Comparison of ENCODE assay signal across 1 cellular context in the genomic region with DNA sequence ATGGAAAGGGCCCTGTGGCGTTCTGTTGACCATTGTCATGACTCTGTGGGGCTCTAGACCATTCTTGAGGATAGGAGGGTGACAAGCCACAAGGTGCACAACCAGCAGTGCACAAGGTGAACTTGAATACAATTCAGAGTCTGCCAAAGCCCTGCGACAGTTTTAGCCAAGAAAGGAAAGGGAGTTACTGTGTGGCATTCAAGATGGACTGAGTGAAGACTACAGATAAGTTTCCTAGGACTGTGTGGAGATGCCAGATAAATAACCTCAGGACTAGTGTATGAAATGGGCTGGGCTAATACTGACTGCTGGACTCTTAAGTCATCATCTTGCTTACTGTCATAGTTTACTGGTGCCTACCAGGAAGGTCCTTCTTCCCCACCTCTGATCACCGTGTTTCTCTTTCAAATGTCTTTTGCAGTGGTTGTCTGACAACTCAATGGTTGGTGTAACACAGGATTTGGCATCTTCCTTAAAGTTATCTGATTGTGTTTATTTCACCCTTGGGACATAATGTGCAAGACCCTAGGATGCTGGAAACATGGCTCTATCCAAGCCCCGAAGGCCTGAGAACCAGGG.
A peak's percentile ranks its signal among the peaks of the same experiment; 100 is the strongest.
TF ChIP-seq lines count a peak whose summit lies in the region.

No MANE protein-coding gene starts in this region.

TF ChIP-seq in K562, 482 proteins besides CTCF, POLR2A, EP300 and RAD21 (continued from another document and continues in another):
- no peak for TF ChIP-seq TEAD2 (tag; IDR thresholded peaks at IDR 0.05)
- TF ChIP-seq ZSCAN32 (CRISPR knock-in tag; IDR thresholded peaks at IDR 0.05) = no peak
- no peak for TF ChIP-seq ZNF124 (CRISPR knock-in tag; IDR thresholded peaks at IDR 0.05)
- TF ChIP-seq CBX5 (IDR thresholded peaks at IDR 0.05; ENCODE audit: borderline replicate concordance, low read depth) = no peak
- TF ChIP-seq RBM39 (optimal IDR thresholded peaks at IDR 0.05; ENCODE audit: low read depth, low read length) = no peak
- TF ChIP-seq, protein P1, sequence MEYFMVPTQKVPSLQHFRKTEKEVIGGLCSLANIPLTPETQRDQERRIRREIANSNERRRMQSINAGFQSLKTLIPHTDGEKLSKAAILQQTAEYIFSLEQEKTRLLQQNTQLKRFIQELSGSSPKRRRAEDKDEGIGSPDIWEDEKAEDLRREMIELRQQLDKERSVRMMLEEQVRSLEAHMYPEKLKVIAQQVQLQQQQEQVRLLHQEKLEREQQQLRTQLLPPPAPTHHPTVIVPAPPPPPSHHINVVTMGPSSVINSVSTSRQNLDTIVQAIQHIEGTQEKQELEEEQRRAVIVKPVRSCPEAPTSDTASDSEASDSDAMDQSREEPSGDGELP (CRISPR knock-in tag; IDR thresholded peaks at IDR 0.05; ENCODE audit: borderline replicate concordance) = 0 out of 2 replicates have a peak, but pooled peaks have one; percentile 2
- TF ChIP-seq, protein P2, sequence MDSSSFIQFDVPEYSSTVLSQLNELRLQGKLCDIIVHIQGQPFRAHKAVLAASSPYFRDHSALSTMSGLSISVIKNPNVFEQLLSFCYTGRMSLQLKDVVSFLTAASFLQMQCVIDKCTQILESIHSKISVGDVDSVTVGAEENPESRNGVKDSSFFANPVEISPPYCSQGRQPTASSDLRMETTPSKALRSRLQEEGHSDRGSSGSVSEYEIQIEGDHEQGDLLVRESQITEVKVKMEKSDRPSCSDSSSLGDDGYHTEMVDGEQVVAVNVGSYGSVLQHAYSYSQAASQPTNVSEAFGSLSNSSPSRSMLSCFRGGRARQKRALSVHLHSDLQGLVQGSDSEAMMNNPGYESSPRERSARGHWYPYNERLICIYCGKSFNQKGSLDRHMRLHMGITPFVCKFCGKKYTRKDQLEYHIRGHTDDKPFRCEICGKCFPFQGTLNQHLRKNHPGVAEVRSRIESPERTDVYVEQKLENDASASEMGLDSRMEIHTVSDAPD (CRISPR knock-in tag; IDR thresholded peaks at IDR 0.05) = no peak
- no peak for TF ChIP-seq SMAD1 (IDR thresholded peaks at IDR 0.05; ENCODE audit: low read depth, low read length, partially characterized antibody)
- peak in 1 of 2 experiments; percentile 87; a peak in 2 of 4 replicates for TF ChIP-seq TEAD1 (CRISPR knock-in tag; IDR thresholded peaks at IDR 0.05)
- TF ChIP-seq, protein P3, sequence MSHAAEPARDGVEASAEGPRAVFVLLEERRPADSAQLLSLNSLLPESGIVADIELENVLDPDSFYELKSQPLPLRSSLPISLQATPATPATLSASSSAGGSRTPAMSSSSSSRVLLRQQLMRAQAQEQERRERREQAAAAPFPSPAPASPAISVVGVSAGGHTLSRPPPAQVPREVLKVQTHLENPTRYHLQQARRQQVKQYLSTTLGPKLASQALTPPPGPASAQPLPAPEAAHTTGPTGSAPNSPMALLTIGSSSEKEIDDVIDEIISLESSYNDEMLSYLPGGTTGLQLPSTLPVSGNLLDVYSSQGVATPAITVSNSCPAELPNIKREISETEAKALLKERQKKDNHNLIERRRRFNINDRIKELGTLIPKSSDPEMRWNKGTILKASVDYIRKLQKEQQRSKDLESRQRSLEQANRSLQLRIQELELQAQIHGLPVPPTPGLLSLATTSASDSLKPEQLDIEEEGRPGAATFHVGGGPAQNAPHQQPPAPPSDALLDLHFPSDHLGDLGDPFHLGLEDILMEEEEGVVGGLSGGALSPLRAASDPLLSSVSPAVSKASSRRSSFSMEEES (CRISPR knock-in tag; IDR thresholded peaks at IDR 0.05) = no peak
- TF ChIP-seq ZNF143 (CRISPR knock-in tag; IDR thresholded peaks at IDR 0.05) = no peak
- TF ChIP-seq, protein P4, sequence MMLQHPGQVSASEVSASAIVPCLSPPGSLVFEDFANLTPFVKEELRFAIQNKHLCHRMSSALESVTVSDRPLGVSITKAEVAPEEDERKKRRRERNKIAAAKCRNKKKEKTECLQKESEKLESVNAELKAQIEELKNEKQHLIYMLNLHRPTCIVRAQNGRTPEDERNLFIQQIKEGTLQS (IDR thresholded peaks at IDR 0.05) = peak; percentile 43; the same call in 1 of the 2 replicates
- TF ChIP-seq, protein P4 (CRISPR knock-in tag; conservative IDR thresholded peaks at IDR 0.05) = no peak; the same call in 1 of the 2 replicates
- no peak for TF ChIP-seq ILF3 (IDR thresholded peaks at IDR 0.05; ENCODE audit: borderline replicate concordance)
- no peak for TF ChIP-seq ZNF384 (IDR thresholded peaks at IDR 0.05; ENCODE audit: low read depth, low read length)
- TF ChIP-seq MTA1 (IDR thresholded peaks at IDR 0.05; ENCODE audit: borderline replicate concordance) = peak; percentile 64
- peak; percentile 76 to 89 for TF ChIP-seq KDM1A (IDR thresholded peaks at IDR 0.05)
- TF ChIP-seq RB1 (IDR thresholded peaks at IDR 0.05; ENCODE audit: low read depth) = 0 out of 2 replicates have a peak, but pooled peaks have one; percentile 19
- TF ChIP-seq, protein P5, sequence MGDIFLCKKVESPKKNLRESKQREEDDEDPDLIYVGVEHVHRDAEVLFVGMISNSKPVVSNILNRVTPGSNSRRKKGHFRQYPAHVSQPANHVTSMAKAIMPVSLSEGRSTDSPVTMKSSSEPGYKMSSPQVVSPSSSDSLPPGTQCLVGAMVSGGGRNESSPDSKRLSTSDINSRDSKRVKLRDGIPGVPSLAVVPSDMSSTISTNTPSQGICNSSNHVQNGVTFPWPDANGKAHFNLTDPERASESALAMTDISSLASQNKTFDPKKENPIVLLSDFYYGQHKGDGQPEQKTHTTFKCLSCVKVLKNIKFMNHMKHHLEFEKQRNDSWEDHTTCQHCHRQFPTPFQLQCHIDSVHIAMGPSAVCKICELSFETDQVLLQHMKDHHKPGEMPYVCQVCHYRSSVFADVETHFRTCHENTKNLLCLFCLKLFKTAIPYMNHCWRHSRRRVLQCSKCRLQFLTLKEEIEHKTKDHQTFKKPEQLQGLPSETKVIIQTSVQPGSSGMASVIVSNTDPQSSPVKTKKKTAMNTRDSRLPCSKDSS (IDR thresholded peaks at IDR 0.05; ENCODE audit: low read depth, partially characterized antibody) = no peak
- TF ChIP-seq ZNF551 (CRISPR knock-in tag; IDR thresholded peaks at IDR 0.05) = no peak
- TF ChIP-seq ETV5 (CRISPR knock-in tag; IDR thresholded peaks at IDR 0.05; ENCODE audit: low read depth) = peak; percentile 17; the same call in 1 of the 2 replicates
- TF ChIP-seq POU5F1 (IDR thresholded peaks at IDR 0.05; ENCODE audit: borderline replicate concordance, low read depth, low read length, partially characterized antibody) = no peak
- TF ChIP-seq MEF2A (IDR thresholded peaks at IDR 0.05; ENCODE audit: control insufficient read depth, low read depth, low read length) = 0 out of 2 replicates have a peak, but pooled peaks have one; percentile 51
- no peak for TF ChIP-seq MED1 (CRISPR knock-in tag; IDR thresholded peaks at IDR 0.05; ENCODE audit: borderline replicate concordance)
- TF ChIP-seq NEUROD1 (IDR thresholded peaks at IDR 0.05; ENCODE audit: borderline replicate concordance, low read depth, low read length, partially characterized antibody) = no peak
- peak; percentile 85 for TF ChIP-seq DMBX1 (CRISPR knock-in tag; IDR thresholded peaks at IDR 0.05; ENCODE audit: borderline replicate concordance)
- TF ChIP-seq SRSF7 (optimal IDR thresholded peaks at IDR 0.05; ENCODE audit: low read depth, low read length) = no peak
- TF ChIP-seq COPS2 (conservative IDR thresholded peaks at IDR 0.05) = no peak
- TF ChIP-seq LARP7 (IDR thresholded peaks at IDR 0.05) = no peak
- TF ChIP-seq, protein P6, sequence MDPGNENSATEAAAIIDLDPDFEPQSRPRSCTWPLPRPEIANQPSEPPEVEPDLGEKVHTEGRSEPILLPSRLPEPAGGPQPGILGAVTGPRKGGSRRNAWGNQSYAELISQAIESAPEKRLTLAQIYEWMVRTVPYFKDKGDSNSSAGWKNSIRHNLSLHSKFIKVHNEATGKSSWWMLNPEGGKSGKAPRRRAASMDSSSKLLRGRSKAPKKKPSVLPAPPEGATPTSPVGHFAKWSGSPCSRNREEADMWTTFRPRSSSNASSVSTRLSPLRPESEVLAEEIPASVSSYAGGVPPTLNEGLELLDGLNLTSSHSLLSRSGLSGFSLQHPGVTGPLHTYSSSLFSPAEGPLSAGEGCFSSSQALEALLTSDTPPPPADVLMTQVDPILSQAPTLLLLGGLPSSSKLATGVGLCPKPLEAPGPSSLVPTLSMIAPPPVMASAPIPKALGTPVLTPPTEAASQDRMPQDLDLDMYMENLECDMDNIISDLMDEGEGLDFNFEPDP (CRISPR knock-in tag; IDR thresholded peaks at IDR 0.05) = no peak
- TF ChIP-seq, protein P7, sequence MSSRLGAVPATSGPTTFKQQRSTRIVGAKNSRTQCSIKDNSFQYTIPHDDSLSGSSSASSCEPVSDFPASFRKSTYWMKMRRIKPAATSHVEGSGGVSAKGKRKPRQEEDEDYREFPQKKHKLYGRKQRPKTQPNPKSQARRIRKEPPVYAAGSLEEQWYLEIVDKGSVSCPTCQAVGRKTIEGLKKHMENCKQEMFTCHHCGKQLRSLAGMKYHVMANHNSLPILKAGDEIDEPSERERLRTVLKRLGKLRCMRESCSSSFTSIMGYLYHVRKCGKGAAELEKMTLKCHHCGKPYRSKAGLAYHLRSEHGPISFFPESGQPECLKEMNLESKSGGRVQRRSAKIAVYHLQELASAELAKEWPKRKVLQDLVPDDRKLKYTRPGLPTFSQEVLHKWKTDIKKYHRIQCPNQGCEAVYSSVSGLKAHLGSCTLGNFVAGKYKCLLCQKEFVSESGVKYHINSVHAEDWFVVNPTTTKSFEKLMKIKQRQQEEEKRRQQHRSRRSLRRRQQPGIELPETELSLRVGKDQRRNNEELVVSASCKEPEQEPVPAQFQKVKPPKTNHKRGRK (tag; IDR thresholded peaks at IDR 0.05) = no peak
- TF ChIP-seq, protein P8, sequence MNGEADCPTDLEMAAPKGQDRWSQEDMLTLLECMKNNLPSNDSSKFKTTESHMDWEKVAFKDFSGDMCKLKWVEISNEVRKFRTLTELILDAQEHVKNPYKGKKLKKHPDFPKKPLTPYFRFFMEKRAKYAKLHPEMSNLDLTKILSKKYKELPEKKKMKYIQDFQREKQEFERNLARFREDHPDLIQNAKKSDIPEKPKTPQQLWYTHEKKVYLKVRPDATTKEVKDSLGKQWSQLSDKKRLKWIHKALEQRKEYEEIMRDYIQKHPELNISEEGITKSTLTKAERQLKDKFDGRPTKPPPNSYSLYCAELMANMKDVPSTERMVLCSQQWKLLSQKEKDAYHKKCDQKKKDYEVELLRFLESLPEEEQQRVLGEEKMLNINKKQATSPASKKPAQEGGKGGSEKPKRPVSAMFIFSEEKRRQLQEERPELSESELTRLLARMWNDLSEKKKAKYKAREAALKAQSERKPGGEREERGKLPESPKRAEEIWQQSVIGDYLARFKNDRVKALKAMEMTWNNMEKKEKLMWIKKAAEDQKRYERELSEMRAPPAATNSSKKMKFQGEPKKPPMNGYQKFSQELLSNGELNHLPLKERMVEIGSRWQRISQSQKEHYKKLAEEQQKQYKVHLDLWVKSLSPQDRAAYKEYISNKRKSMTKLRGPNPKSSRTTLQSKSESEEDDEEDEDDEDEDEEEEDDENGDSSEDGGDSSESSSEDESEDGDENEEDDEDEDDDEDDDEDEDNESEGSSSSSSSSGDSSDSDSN (IDR thresholded peaks at IDR 0.05; ENCODE audit: borderline replicate concordance in 1 of 2, low read depth in 2 of 2, low read length in 2 of 2) = no peak
- no peak for TF ChIP-seq SREBF2 (CRISPR knock-in tag; IDR thresholded peaks at IDR 0.05)
- peak; percentile 71 for TF ChIP-seq CREB1 (IDR thresholded peaks at IDR 0.05)
- no peak for TF ChIP-seq CREB1 (CRISPR knock-in tag; IDR thresholded peaks at IDR 0.05)
- TF ChIP-seq, protein P9, sequence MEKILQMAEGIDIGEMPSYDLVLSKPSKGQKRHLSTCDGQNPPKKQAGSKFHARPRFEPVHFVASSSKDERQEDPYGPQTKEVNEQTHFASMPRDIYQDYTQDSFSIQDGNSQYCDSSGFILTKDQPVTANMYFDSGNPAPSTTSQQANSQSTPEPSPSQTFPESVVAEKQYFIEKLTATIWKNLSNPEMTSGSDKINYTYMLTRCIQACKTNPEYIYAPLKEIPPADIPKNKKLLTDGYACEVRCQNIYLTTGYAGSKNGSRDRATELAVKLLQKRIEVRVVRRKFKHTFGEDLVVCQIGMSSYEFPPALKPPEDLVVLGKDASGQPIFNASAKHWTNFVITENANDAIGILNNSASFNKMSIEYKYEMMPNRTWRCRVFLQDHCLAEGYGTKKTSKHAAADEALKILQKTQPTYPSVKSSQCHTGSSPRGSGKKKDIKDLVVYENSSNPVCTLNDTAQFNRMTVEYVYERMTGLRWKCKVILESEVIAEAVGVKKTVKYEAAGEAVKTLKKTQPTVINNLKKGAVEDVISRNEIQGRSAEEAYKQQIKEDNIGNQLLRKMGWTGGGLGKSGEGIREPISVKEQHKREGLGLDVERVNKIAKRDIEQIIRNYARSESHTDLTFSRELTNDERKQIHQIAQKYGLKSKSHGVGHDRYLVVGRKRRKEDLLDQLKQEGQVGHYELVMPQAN (IDR thresholded peaks at IDR 0.05; ENCODE audit: borderline replicate concordance) = no peak
- TF ChIP-seq PRPF4 (IDR thresholded peaks at IDR 0.05; ENCODE audit: insufficient read depth, low read depth, low read length, poor library complexity, severe bottlenecking) = no peak
- TF ChIP-seq SIX5 (IDR thresholded peaks at IDR 0.05; ENCODE audit: borderline replicate concordance in 1 of 2, insufficient read depth in 1 of 2, low read depth in 1 of 2, low read length in 2 of 2) = no peak
- no peak for TF ChIP-seq PYGO2 (tag; IDR thresholded peaks at IDR 0.05)
- TF ChIP-seq PHB2 (IDR thresholded peaks at IDR 0.05; ENCODE audit: low read depth) = peak; percentile 91
- no peak for TF ChIP-seq MECOM (CRISPR knock-in tag; IDR thresholded peaks at IDR 0.05)
- no peak for TF ChIP-seq POLR2G (IDR thresholded peaks at IDR 0.05; ENCODE audit: low read depth, low read length)
- peak; percentile 26 for TF ChIP-seq ZFP36 (IDR thresholded peaks at IDR 0.05; ENCODE audit: low read depth, low read length, partially characterized antibody)
- no peak for TF ChIP-seq RBFOX2 (IDR thresholded peaks at IDR 0.05; ENCODE audit: low read depth, low read length)
- TF ChIP-seq NCOA1 (IDR thresholded peaks at IDR 0.05; ENCODE audit: low read depth) = peak; percentile 60; the same call in 1 of the 2 replicates
- no peak for TF ChIP-seq NR4A1 (CRISPR knock-in tag; IDR thresholded peaks at IDR 0.05)
- TF ChIP-seq NR4A1 (tag; IDR thresholded peaks at IDR 0.05) = peak; percentile 86
